10 cellular contexts compared by ENCODE assay signal in genomic region chr10:113058175-113058961, GRCh38.
DNase-seq lines count a peak whose midpoint lies in the region; ATAC-seq and TF ChIP-seq lines count a peak whose summit lies in the region.
"Had no signal": no experiment of that assay in that cellular context is flagged by ENCODE, and none has a peak within 500 bp of the region (broad histone marks: within the 10 kb centered on the region; RNA-seq: fewer than 3 reads in every experiment).

No MANE protein-coding gene starts in this region.

- H3K9ac ChIP-seq in trophoblast cell (ENCODE audit: low read length): no peak overlapping the region

- peak overlapping the region; percentile 89 for H2BK12ac ChIP-seq in trophoblast cell (ENCODE audit: low read length)

- TF ChIP-seq EP300 in esophagus muscularis mucosa (IDR thresholded peaks at IDR 0.05): no peak

- H3K9me3 ChIP-seq in esophagus muscularis mucosa: no peaks in the 10 kb centered on the region
- no peaks in the 10 kb centered on the region for H3K9me3 ChIP-seq in trophoblast cell (ENCODE audit: insufficient read depth, low read depth, low read length)
- H3K9me3 ChIP-seq: neutrophil had no signal

- no peak overlapping the region for H4K12ac ChIP-seq in trophoblast cell (ENCODE audit: low read depth, low read length)

- peaks cover 16% of the 10 kb centered on the region for H3K79me2 ChIP-seq in trophoblast cell (ENCODE audit: control insufficient read depth, insufficient read depth, low read length, poor library complexity)

- ATAC-seq in HG02938 (IDR thresholded peaks at IDR 0.05; ENCODE audit: unreplicated experiment) (no peak), HG02642 (IDR thresholded peaks at IDR 0.05; ENCODE audit: poor library complexity, unreplicated experiment) (no peak)
- ATAC-seq: K562 had no signal

- peak overlapping the region; percentile 77 for H4K8ac ChIP-seq in trophoblast cell (ENCODE audit: low read depth, low read length)

- peak overlapping the region; percentile 86 for H2BK5ac ChIP-seq in trophoblast cell (ENCODE audit: low read depth, low read length, poor library complexity)

- H3K23ac ChIP-seq in trophoblast cell (ENCODE audit: low read length): no peak overlapping the region

- no peak for TF ChIP-seq POLR2A in esophagus muscularis mucosa (IDR thresholded peaks at IDR 0.05; ENCODE audit: low read depth)

- peaks cover 49 to 85% (median 71%) of the 10 kb centered on the region in 4 donors for H3K4me1 ChIP-seq in esophagus muscularis mucosa
- H3K4me1 ChIP-seq in trophoblast cell (ENCODE audit: control insufficient read depth in 1 of 2, insufficient read depth in 2 of 2, low read length in 2 of 2): peaks cover 48 to 54% of the 10 kb centered on the region in 2 experiments

- no peaks in the 10 kb centered on the region for H3K27me3 ChIP-seq in esophagus muscularis mucosa
- no peaks in the 10 kb centered on the region for H3K27me3 ChIP-seq in trophoblast cell (ENCODE audit: insufficient read depth, low read length)
- H3K27me3 ChIP-seq: neutrophil had no signal

- H3K27ac ChIP-seq in esophagus muscularis mucosa (replicated peaks in 1 of 4) (peak overlapping the region; percentile 64 to 72 (median 66)), trophoblast cell (ENCODE audit: low read depth, low read length) (peak overlapping the region; percentile 89)
- H3K27ac ChIP-seq: neutrophil had no signal

- peak; percentile 52 for DNase-seq in Daoy (ENCODE audit: low read depth)
- DNase-seq in NCI-H524 treated with DMSO at 0.1 percent for 48 hours (lab: John Stamatoyannopoulos, UW): peak; percentile 25
- DNase-seq in esophagus muscularis mucosa (ENCODE audit: extremely low spot score): no peak
- no peak for DNase-seq in trophoblast cell
- DNase-seq in activated T-cell treated with anti-CD3 and anti-CD28 coated beads for 4 hours: no peak
- DNase-seq in SW 1271 (lab: John Stamatoyannopoulos, UW): no peak

- intact Hi-C loops in esophagus muscularis mucosa (cut with DNase I): loop anchor here (10.0 kb wide), 1 partner anchor 104 kb away; the partner anchor contains the start of gene TCF7L2

- H2AK5ac ChIP-seq in trophoblast cell (ENCODE audit: low read length): peak overlapping the region; percentile 9

- H3K4me2 ChIP-seq in trophoblast cell (ENCODE audit: low read length): peak overlapping the region; percentile 16

- H3K36me3 ChIP-seq in esophagus muscularis mucosa (no peaks in the 10 kb centered on the region), trophoblast cell (ENCODE audit: control insufficient read depth in 1 of 2, insufficient read depth in 2 of 2, low read length in 2 of 2) (no peaks in the 10 kb centered on the region)
- H3K36me3 ChIP-seq: neutrophil had no signal

- TF ChIP-seq CTCF in esophagus muscularis mucosa (IDR thresholded peaks at IDR 0.05): no peak

- 45% methylated on average over 14 of the region's 15 CpGs for WGBS in esophagus muscularis mucosa
- 100% methylated on average over 1 of the region's 15 CpGs for WGBS in trophoblast cell (ENCODE audit: extremely low coverage, insufficient coverage, insufficient read length)

- peak overlapping the region; percentile 60 for H3K4ac ChIP-seq in trophoblast cell (ENCODE audit: low read depth, low read length)

- H3K79me1 ChIP-seq in trophoblast cell (ENCODE audit: low read length): peaks cover 43% of the 10 kb centered on the region

- H2BK120ac ChIP-seq in trophoblast cell (ENCODE audit: insufficient read depth, low read length, poor library complexity): peak overlapping the region; percentile 80

- peak overlapping the region; percentile 30 to 48 (median 36) for H3K4me3 ChIP-seq in esophagus muscularis mucosa
- H3K4me3 ChIP-seq in trophoblast cell (ENCODE audit: low read depth, low read length): no peak overlapping the region
- H3K4me3 ChIP-seq: K562 had no signal

- peak overlapping the region; percentile 92 for H3K18ac ChIP-seq in trophoblast cell (ENCODE audit: low read length)

- peak overlapping the region; percentile 71 for H2AFZ ChIP-seq in trophoblast cell (ENCODE audit: insufficient read depth, low read length, poor library complexity)

- peak overlapping the region; percentile 82 for H3K14ac ChIP-seq in trophoblast cell (ENCODE audit: low read length)

- peak overlapping the region; percentile 73 for H4K91ac ChIP-seq in trophoblast cell (ENCODE audit: low read depth, low read length)

Comparison
In these comparisons a context has a peak if more than half of its experiments do, and no peak if none do; other contexts are left out.
1. DNase-seq: peak in Daoy (single experiment) and NCI-H524 treated with DMSO at 0.1 percent for 48 hours (single experiment); none in esophagus muscularis mucosa (single experiment), trophoblast cell (0 of 2), activated T-cell treated with anti-CD3 and anti-CD28 coated beads for 4 hours (single experiment) and SW 1271 (0 of 2).